Comparison of ENCODE assay signal across 24 cellular contexts in the genomic region with DNA sequence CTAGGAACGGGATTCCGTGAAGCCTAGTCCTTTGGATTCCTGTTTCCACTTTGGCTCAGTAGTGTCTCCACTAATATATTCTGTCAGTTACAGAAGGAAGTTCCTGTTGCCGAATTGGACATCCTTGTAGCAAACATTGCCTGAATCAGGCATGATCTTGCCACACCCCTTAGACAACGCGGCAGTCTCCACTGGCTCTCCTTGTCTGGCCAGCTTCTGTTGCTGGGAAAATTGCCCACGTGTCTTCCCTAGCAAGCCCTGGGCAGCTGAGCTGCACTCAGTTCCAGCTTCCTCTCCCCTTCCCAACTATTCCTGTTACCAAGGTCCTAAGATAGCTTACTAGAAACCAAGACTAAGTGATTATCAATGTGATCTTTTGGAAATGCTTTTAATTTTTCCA.
DNase-seq lines count a peak whose midpoint lies in the region; ATAC-seq, FAIRE-seq and TF ChIP-seq lines count a peak whose summit lies in the region.
"Had no signal": no experiment of that assay in that cellular context is flagged by ENCODE, and none has a peak within 500 bp of the region (broad histone marks: within the 10 kb centered on the region; RNA-seq: fewer than 3 reads in every experiment).

No MANE protein-coding gene starts in this region.

- DNase-seq in left cardiac atrium (peak; percentile 49), Right ventricle myocardium superior (no peak), astrocyte (ENCODE audit: low read depth) (peak; percentile 18), globus pallidus (ENCODE audit: low spot score) (peak; percentile 25), germinal center (ENCODE audit: low spot score) (no peak), NCI-H187 treated with DMSO at 0.1 percent for 48 hours (lab: John Stamatoyannopoulos, UW) (no peak)
- DNase-seq in stimulated activated CD4-positive, alpha-beta T cell treated with anti-CD3 and anti-CD28 coated beads, Interleukin-1b, Interleukin-23, amount 100 ng/mL, for 48 hours, result no peak
- DNase-seq: activated CD4-positive, alpha-beta T cell treated with anti-CD3 and anti-CD28 coated beads for 48 hours; brain microvascular endothelial cell; midbrain; NCI-H1694; NCI-H2227 treated with DMSO at 0.1 percent for 48 hours; NCI-H774; SHP77; spleen; T-cell; upper lobe of right lung had no signal

- no peak overlapping the region for H3K4me3 ChIP-seq in astrocyte (ENCODE audit: insufficient read depth, low read depth, low read length)
- H3K4me3 ChIP-seq: K562, spleen, upper lobe of right lung had no signal

- H3K4me1 Mint-ChIP-seq in astrocyte (ENCODE audit: low read depth, unreplicated experiment), result peaks cover 15% of the 10 kb centered on the region
- H3K4me1 Mint-ChIP-seq: activated T-helper 17 cell treated with anti-CD3 and anti-CD28 coated beads, Interleukin-2, amount 50 U/mL, for 72 hours; T-cell had no signal

- no peaks in the 10 kb centered on the region for H3K79me2 ChIP-seq in astrocyte (ENCODE audit: insufficient read depth, low read length)

- no peaks in the 10 kb centered on the region for H3K36me3 ChIP-seq in astrocyte (ENCODE audit: insufficient read depth, low read length)
- H3K36me3 ChIP-seq: brain microvascular endothelial cell, spleen, upper lobe of right lung had no signal

- peak in 1 of 2 donors; percentile 63 for ATAC-seq in left cardiac atrium
- ATAC-seq in Right ventricle myocardium superior (ENCODE audit: poor library complexity), result no peak
- no peak for ATAC-seq in HG03159 (IDR thresholded peaks at IDR 0.05; ENCODE audit: unreplicated experiment)
- ATAC-seq: activated T-helper 17 cell treated with anti-CD3 and anti-CD28 coated beads, Interleukin-2, amount 50 U/mL, for 72 hours; K562; T-cell; upper lobe of right lung had no signal

- H3K4me3 Mint-ChIP-seq in astrocyte (ENCODE audit: unreplicated experiment), result no peak overlapping the region
- H3K4me3 Mint-ChIP-seq: activated T-helper 17 cell treated with anti-CD3 and anti-CD28 coated beads, Interleukin-2, amount 50 U/mL, for 72 hours; neural crest cell; T-cell had no signal

- no peaks in the 10 kb centered on the region for H3K9me3 Mint-ChIP-seq in astrocyte (ENCODE audit: unreplicated experiment)
- H3K9me3 Mint-ChIP-seq: activated T-helper 17 cell treated with anti-CD3 and anti-CD28 coated beads, Interleukin-2, amount 50 U/mL, for 72 hours; neural crest cell; T-cell had no signal

- H3K9ac ChIP-seq in astrocyte (ENCODE audit: low read length), result no peak overlapping the region

- H3K27ac ChIP-seq in astrocyte (ENCODE audit: low read depth, low read length), result no peak overlapping the region
- H3K27ac ChIP-seq: brain microvascular endothelial cell, upper lobe of right lung had no signal

- H3K27me3 ChIP-seq in astrocyte (ENCODE audit: insufficient read depth, low read length), result no peaks in the 10 kb centered on the region
- H3K27me3 ChIP-seq: brain microvascular endothelial cell, spleen, upper lobe of right lung had no signal

- no peaks in the 10 kb centered on the region for H3K27me3 Mint-ChIP-seq in astrocyte (ENCODE audit: low read depth, unreplicated experiment)

- H2AFZ ChIP-seq in astrocyte (ENCODE audit: low read depth, low read length), result no peak overlapping the region

- H3K27ac Mint-ChIP-seq in astrocyte (ENCODE audit: unreplicated experiment), result no peak overlapping the region
- H3K27ac Mint-ChIP-seq: activated T-helper 17 cell treated with anti-CD3 and anti-CD28 coated beads, Interleukin-2, amount 50 U/mL, for 72 hours; T-cell had no signal

- no peaks in the 10 kb centered on the region for H3K4me1 ChIP-seq in astrocyte (ENCODE audit: insufficient read depth, low read length)
- H3K4me1 ChIP-seq: spleen, upper lobe of right lung had no signal

- H3K36me3 Mint-ChIP-seq in astrocyte (ENCODE audit: low read depth, unreplicated experiment), result no peaks in the 10 kb centered on the region
- H3K36me3 Mint-ChIP-seq: T-cell had no signal

- intact Hi-C loops in left cardiac atrium (cut with DNase I) (no loop called here), Right ventricle myocardium superior (cut with DNase I) (no loop called here)

- H3K4me2 ChIP-seq in astrocyte (ENCODE audit: low read length), result no peak overlapping the region

- H4K20me1 ChIP-seq in astrocyte (ENCODE audit: insufficient read depth, low read length), result no peaks in the 10 kb centered on the region

- no peak for FAIRE-seq in astrocyte (lab: Jason Lieb, UNC)
- FAIRE-seq: A204.1, endometrium, frontal cortex, K562 had no signal

- TF ChIP-seq CTCF in astrocyte (IDR thresholded peaks at IDR 0.05; ENCODE audit: insufficient read depth, low read depth, low read length), result no peak

- no peaks in the 10 kb centered on the region for H3K9me3 ChIP-seq in astrocyte (ENCODE audit: insufficient read depth, low read depth, low read length)
- H3K9me3 ChIP-seq: spleen, upper lobe of right lung had no signal

Comparison
In these comparisons a context has a peak if more than half of its experiments do, and no peak if none do; other contexts are left out.
1. DNase-seq: peak in left cardiac atrium (single experiment), astrocyte (single experiment) and globus pallidus (single experiment); none in Right ventricle myocardium superior (single experiment), stimulated activated CD4-positive, alpha-beta T cell treated with anti-CD3 and anti-CD28 coated beads, Interleukin-1b, Interleukin-23, amount 100 ng/mL, for 48 hours (single experiment), germinal center (single experiment) and NCI-H187 treated with DMSO at 0.1 percent for 48 hours (single experiment).